In the genomic region with DNA sequence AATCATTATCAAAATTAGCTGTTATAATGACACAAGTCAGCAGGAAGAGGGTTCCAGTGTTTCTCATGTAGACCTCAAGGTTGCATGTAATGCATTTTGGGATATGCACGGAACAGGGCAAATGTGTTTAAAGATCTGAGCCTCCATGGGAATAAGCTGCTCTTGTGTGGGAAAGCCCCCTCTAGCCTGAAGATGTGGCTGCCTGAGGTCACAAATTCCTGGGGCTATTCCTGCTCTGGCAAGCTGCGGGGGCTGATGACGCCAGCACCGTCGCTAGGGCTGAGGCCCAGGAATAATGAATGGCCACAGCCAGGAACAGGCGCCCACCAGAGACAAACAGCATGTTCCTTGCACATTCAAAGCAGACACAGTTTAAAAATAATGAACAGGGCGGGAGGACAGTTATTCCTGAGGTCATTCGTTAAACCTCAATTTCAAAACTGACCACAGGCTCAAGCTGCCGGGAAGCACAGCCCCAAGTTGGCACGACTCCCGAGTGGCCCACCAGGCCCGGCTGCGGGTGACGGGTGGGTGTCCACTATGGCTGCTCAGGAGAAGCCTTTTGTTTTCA, we compare ENCODE assay signal across 1 cellular context.
TF ChIP-seq lines count a peak whose summit lies in the region.

No MANE protein-coding gene starts in this region.

TF ChIP-seq in IMR-90, 13 proteins besides CTCF, POLR2A, EP300 and RAD21:
- no peak for TF ChIP-seq SMC3 (IDR thresholded peaks at IDR 0.05; ENCODE audit: low read depth, low read length)
- TF ChIP-seq BHLHE40 (IDR thresholded peaks at IDR 0.05; ENCODE audit: low read depth, low read length): peak; percentile 29; the same call in 1 of the 2 replicates
- TF ChIP-seq CEBPB (IDR thresholded peaks at IDR 0.05; ENCODE audit: low read depth, low read length): peak; percentile 33
- 0 out of 2 replicates have a peak, but pooled peaks have one; percentile 7 for TF ChIP-seq MAFK (IDR thresholded peaks at IDR 0.05; ENCODE audit: low read depth, low read length)
- no peak for TF ChIP-seq RCOR1 (IDR thresholded peaks at IDR 0.05; ENCODE audit: insufficient replicate concordance, low read length)
- peak; percentile 65; the same call in 1 of the 2 replicates for TF ChIP-seq MXI1 (IDR thresholded peaks at IDR 0.05; ENCODE audit: borderline replicate concordance, low read depth, low read length)
- TF ChIP-seq FOS (IDR thresholded peaks at IDR 0.05; ENCODE audit: low read depth, low read length): no peak
- TF ChIP-seq NFE2L2 (IDR thresholded peaks at IDR 0.05; ENCODE audit: low read depth, low read length): no peak
- TF ChIP-seq RFX5 (IDR thresholded peaks at IDR 0.05; ENCODE audit: low read depth, low read length): no peak
- TF ChIP-seq CHD1 (IDR thresholded peaks at IDR 0.05; ENCODE audit: low read depth, low read length): no peak
- no peak for TF ChIP-seq USF2 (IDR thresholded peaks at IDR 0.05; ENCODE audit: low read depth, low read length)
- TF ChIP-seq, protein P1, sequence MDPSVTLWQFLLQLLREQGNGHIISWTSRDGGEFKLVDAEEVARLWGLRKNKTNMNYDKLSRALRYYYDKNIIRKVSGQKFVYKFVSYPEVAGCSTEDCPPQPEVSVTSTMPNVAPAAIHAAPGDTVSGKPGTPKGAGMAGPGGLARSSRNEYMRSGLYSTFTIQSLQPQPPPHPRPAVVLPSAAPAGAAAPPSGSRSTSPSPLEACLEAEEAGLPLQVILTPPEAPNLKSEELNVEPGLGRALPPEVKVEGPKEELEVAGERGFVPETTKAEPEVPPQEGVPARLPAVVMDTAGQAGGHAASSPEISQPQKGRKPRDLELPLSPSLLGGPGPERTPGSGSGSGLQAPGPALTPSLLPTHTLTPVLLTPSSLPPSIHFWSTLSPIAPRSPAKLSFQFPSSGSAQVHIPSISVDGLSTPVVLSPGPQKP (IDR thresholded peaks at IDR 0.05; ENCODE audit: borderline replicate concordance, low read depth, low read length): no peak
- peak; percentile 86 for TF ChIP-seq MAZ (IDR thresholded peaks at IDR 0.05; ENCODE audit: borderline replicate concordance, low read depth, low read length)
